8 cellular contexts compared by ENCODE assay signal in genomic region chr19:29672933-29673336, GRCh38. TPM values are rescaled to one million over a fixed set of nuclear protein-coding genes. Genes with fewer than 3 reads are reported as not detected.
A peak's percentile ranks its signal among the peaks of the same experiment; 100 is the strongest.
DNase-seq lines count a peak whose midpoint lies in the region; ATAC-seq lines count a peak whose summit lies in the region.
"Had no signal": no experiment of that assay in that cellular context is flagged by ENCODE, and none has a peak within 500 bp of the region (broad histone marks: within the 10 kb centered on the region; RNA-seq: fewer than 3 reads in every experiment).

No MANE protein-coding gene starts in this region.

- H3K4me1 Mint-ChIP-seq in activated CD4-positive, alpha-beta T cell treated with anti-CD3 and anti-CD28 coated beads, Interleukin-2, amount 10 ng/mL, durations not matched to agents 24 days and 14 days, result peaks cover 62% of the 10 kb centered on the region
- peaks cover 94 to 95% of the 10 kb centered on the region in 2 donors for H3K4me1 Mint-ChIP-seq in immature natural killer cell

- peaks cover 53% of the 10 kb centered on the region for H3K36me3 Mint-ChIP-seq in activated CD4-positive, alpha-beta T cell treated with anti-CD3 and anti-CD28 coated beads, Interleukin-2, amount 10 ng/mL, durations not matched to agents 24 days and 14 days (ENCODE audit: low read depth)
- H3K36me3 Mint-ChIP-seq in immature natural killer cell, result peaks cover 25 to 58% (median 37%) of the 10 kb centered on the region in 3 donors

- ATAC-seq in GM21737 (IDR thresholded peaks at IDR 0.05; ENCODE audit: unreplicated experiment), result peak; percentile 38
- no peak for ATAC-seq in GM21717 (IDR thresholded peaks at IDR 0.05; ENCODE audit: unreplicated experiment)
- ATAC-seq: Panc1 had no signal

- no peaks in the 10 kb centered on the region for H3K27me3 Mint-ChIP-seq in activated CD4-positive, alpha-beta T cell treated with anti-CD3 and anti-CD28 coated beads, Interleukin-2, amount 10 ng/mL, durations not matched to agents 24 days and 14 days
- peaks cover 27 to 50% (median 48%) of the 10 kb centered on the region in 3 donors for H3K27me3 Mint-ChIP-seq in immature natural killer cell (ENCODE audit: low read depth in 3 of 3)

- peak overlapping the region; percentile 95 for H3K27ac Mint-ChIP-seq in activated CD4-positive, alpha-beta T cell treated with anti-CD3 and anti-CD28 coated beads, Interleukin-2, amount 10 ng/mL, durations not matched to agents 24 days and 14 days
- peak overlapping the region; percentile 98 to 100 (median 100) for H3K27ac Mint-ChIP-seq in immature natural killer cell

- H3K4me3 Mint-ChIP-seq in activated CD4-positive, alpha-beta T cell treated with anti-CD3 and anti-CD28 coated beads, Interleukin-2, amount 10 ng/mL, durations not matched to agents 24 days and 14 days, result peak overlapping the region; percentile 95
- peak overlapping the region; percentile 80 to 97 (median 93) for H3K4me3 Mint-ChIP-seq in immature natural killer cell

- DNase-seq in activated CD4-positive, alpha-beta T cell treated with anti-CD3 and anti-CD28 coated beads, Interleukin-2, amount 10 ng/mL, durations not matched to agents 24 days and 14 days, result peak; percentile 92
- DNase-seq in immature natural killer cell (peak; percentile 95 to 97 (median 96)), hypothalamus (lab: John Stamatoyannopoulos, UW) (no peak), NCI-H1436 treated with DMSO at 0.1 percent for 48 hours (lab: John Stamatoyannopoulos, UW) (no peak)
- peak; percentile 64 to 88 for DNase-seq in stimulated activated CD8-positive, alpha-beta memory T cell treated with anti-CD3 and anti-CD28 coated beads, Interleukin-7, amount 100 ng/mL, for 48 hours (ENCODE audit: extremely low read depth in 1 of 2, low read depth in 1 of 2)

- intact Hi-C loops in activated CD4-positive, alpha-beta T cell treated with anti-CD3 and anti-CD28 coated beads, Interleukin-2, amount 10 ng/mL, durations not matched to agents 24 days and 14 days (cut with micrococcal nuclease), result loop anchor here (1.0 kb wide), 4 partner anchors 8 to 163 kb away; partner anchors contain the start of gene PLEKHF1

- H3K9me3 Mint-ChIP-seq in activated CD4-positive, alpha-beta T cell treated with anti-CD3 and anti-CD28 coated beads, Interleukin-2, amount 10 ng/mL, durations not matched to agents 24 days and 14 days, result no peaks in the 10 kb centered on the region
- H3K9me3 Mint-ChIP-seq in immature natural killer cell, result peaks cover 0 to 2% (median 0%) of the 10 kb centered on the region in 6 donors

RNA-seq across cellular contexts. Expression of gene PLEKHF1, which starts 7.7 kb away (rescaled TPM):
- 24.0 and 26.7 TPM in 2 replicates for total RNA-seq in activated CD4-positive, alpha-beta T cell treated with anti-CD3 and anti-CD28 coated beads, Interleukin-2, amount 10 ng/mL, durations not matched to agents 24 days and 14 days
- polyA plus RNA-seq in immature natural killer cell, result 100 to 1,000 TPM; 107 to 244 (median 141) TPM

RNA-seq across cellular contexts. Expression of gene C19orf12, which starts 42.1 kb away (rescaled TPM):
- 41.4 and 41.6 TPM in 2 replicates for total RNA-seq in activated CD4-positive, alpha-beta T cell treated with anti-CD3 and anti-CD28 coated beads, Interleukin-2, amount 10 ng/mL, durations not matched to agents 24 days and 14 days
- 10 to 100 TPM; 32.4 to 68.3 (median 60.3) TPM for polyA plus RNA-seq in immature natural killer cell

Comparison
In these comparisons a context has a peak if more than half of its experiments do, and no peak if none do; other contexts are left out.
1. DNase-seq: peak in activated CD4-positive, alpha-beta T cell treated with anti-CD3 and anti-CD28 coated beads, Interleukin-2, amount 10 ng/mL, durations not matched to agents 24 days and 14 days (single experiment), immature natural killer cell (3 of 3) and stimulated activated CD8-positive, alpha-beta memory T cell treated with anti-CD3 and anti-CD28 coated beads, Interleukin-7, amount 100 ng/mL, for 48 hours (2 of 2); none in hypothalamus (0 of 51) and NCI-H1436 treated with DMSO at 0.1 percent for 48 hours (single experiment).